In the genomic region with DNA sequence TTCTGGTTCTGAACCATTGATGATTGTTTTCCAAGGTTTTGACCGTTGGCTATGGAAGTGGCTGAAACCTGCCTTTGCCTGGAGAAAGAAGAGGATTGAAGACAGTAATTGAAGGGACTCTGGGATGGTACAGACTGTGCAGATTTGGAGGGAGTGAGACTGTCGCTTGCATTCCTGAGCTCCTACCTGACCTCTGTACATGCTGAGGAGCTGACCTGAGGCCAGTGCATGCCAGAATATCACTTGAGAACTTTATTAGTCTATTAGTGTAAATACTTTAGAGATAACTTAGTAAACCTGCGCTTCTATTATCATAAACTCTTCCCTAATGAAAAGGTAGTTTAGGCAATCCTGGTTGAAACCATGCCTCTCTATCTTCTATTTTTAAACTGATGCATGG, we compare ENCODE assay signal across 20 cellular contexts.
DNase-seq lines count a peak whose midpoint lies in the region; ATAC-seq and TF ChIP-seq lines count a peak whose summit lies in the region.
"Had no signal": no experiment of that assay in that cellular context is flagged by ENCODE, and none has a peak within 500 bp of the region (broad histone marks: within the 10 kb centered on the region; RNA-seq: fewer than 3 reads in every experiment).

No MANE protein-coding gene starts in this region.

- H3K79me2 ChIP-seq in hepatocyte (no peaks in the 10 kb centered on the region), GM23248 (ENCODE audit: insufficient read depth) (no peaks in the 10 kb centered on the region)

- TF ChIP-seq CTCF in MCF 10A (IDR thresholded peaks at IDR 0.05; ENCODE audit: unreplicated experiment) (no peak), breast epithelium (IDR thresholded peaks at IDR 0.05) (no peak), hepatocyte (IDR thresholded peaks at IDR 0.05; ENCODE audit: poor library complexity) (no peak), suprapubic skin (IDR thresholded peaks at IDR 0.05) (no peak)

- POLR2A ChIA-PET in MCF 10A (lab: Yijun Ruan, JAX), result interaction anchor here (0.7 to 1.2 kb wide), 2 partner anchors 26 to 34 kb away, joined by 3 to 4 read pairs; no protein-coding TSS in a partner anchor
- POLR2A ChIA-PET in T-cell (lab: Charles Lee), result no interaction called here

- H3K9me3 Mint-ChIP-seq in MCF 10A (ENCODE audit: unreplicated experiment), result no peaks in the 10 kb centered on the region
- peaks cover 0 to 4% (median 4%) of the 10 kb centered on the region in 3 donors for H3K9me3 Mint-ChIP-seq in T-cell

- no peaks in the 10 kb centered on the region for H3K27me3 ChIP-seq in breast epithelium
- H3K27me3 ChIP-seq in hepatocyte, result no peaks in the 10 kb centered on the region
- no peaks in the 10 kb centered on the region for H3K27me3 ChIP-seq in suprapubic skin
- peaks cover 46% of the 10 kb centered on the region for H3K27me3 ChIP-seq in GM23248 (replicated peaks; ENCODE audit: insufficient read depth)

- no peaks in the 10 kb centered on the region for H3K9me2 ChIP-seq in hepatocyte (replicated peaks; ENCODE audit: insufficient read depth)
- H3K9me2 ChIP-seq in GM23248 (ENCODE audit: insufficient read depth), result no peaks in the 10 kb centered on the region

- H3K27ac Mint-ChIP-seq in MCF 10A (ENCODE audit: low read depth, unreplicated experiment) (peak overlapping the region; percentile 91), T-cell (no peak overlapping the region)
- H3K27ac Mint-ChIP-seq: CD4-positive, CD25-positive, alpha-beta regulatory T cell; CD8-positive, alpha-beta memory T cell; GM23338; H9 had no signal

- H3K9me3 ChIP-seq in breast epithelium, result no peaks in the 10 kb centered on the region
- no peaks in the 10 kb centered on the region for H3K9me3 ChIP-seq in hepatocyte (ENCODE audit: low read depth)
- H3K9me3 ChIP-seq in suprapubic skin, result no peaks in the 10 kb centered on the region
- H3K9me3 ChIP-seq in GM23248 (ENCODE audit: low read depth), result no peaks in the 10 kb centered on the region
- H3K9me3 ChIP-seq: A549 had no signal

- H3K27me3 Mint-ChIP-seq in MCF 10A (ENCODE audit: insufficient read depth, unreplicated experiment) (no peaks in the 10 kb centered on the region), T-cell (peaks cover 8 to 27% of the 10 kb centered on the region in 2 donors)
- H3K27me3 Mint-ChIP-seq: CD8-positive, alpha-beta memory T cell had no signal

- H3K4me2 ChIP-seq in hepatocyte, result peak overlapping the region; percentile 6
- no peak overlapping the region for H3K4me2 ChIP-seq in GM23248 (ENCODE audit: unreplicated experiment)
- H3K4me2 ChIP-seq: A549, GM23338 had no signal

- ATAC-seq in T-cell (replicated peaks in 1 of 4), result no peak
- ATAC-seq: A549, GM23338, HCT116 had no signal

- H3K4me1 Mint-ChIP-seq in MCF 10A (ENCODE audit: insufficient read depth, unreplicated experiment) (peaks cover 17% of the 10 kb centered on the region), T-cell (no peaks in the 10 kb centered on the region)
- H3K4me1 Mint-ChIP-seq: CD8-positive, alpha-beta memory T cell had no signal

- H3K4me3 ChIP-seq in breast epithelium, result no peak overlapping the region
- H3K4me3 ChIP-seq in hepatocyte, result no peak overlapping the region
- H3K4me3 ChIP-seq in suprapubic skin, result no peak overlapping the region
- H3K4me3 ChIP-seq in GM23248, result no peak overlapping the region
- H3K4me3 ChIP-seq: A549, GM23338 had no signal

- in situ Hi-C loops in GM23248 (cut with MboI), result no loop called here

- WGBS in hepatocyte (ENCODE audit: low lambda C conversion rate, missing lambda C conversion rate), result 61% methylated on average over 3 of the region's 3 CpGs
- 82% methylated on average over 3 of the region's 3 CpGs for WGBS in suprapubic skin
- 38 to 45% methylated on average over 3 of the region's 3 CpGs for WGBS in GM23248 (ENCODE audit: low coverage in 1 of 2, low lambda C conversion rate in 2 of 2, missing lambda C conversion rate in 2 of 2), 2 experiments

- H3K4me3 Mint-ChIP-seq in MCF 10A (ENCODE audit: unreplicated experiment) (no peak overlapping the region), T-cell (no peak overlapping the region)
- H3K4me3 Mint-ChIP-seq: CD4-positive, CD25-positive, alpha-beta regulatory T cell; CD8-positive, alpha-beta memory T cell; GM23338; H9 had no signal

- H4K20me1 ChIP-seq in hepatocyte (ENCODE audit: insufficient read depth, poor library complexity, severe bottlenecking) (no peaks in the 10 kb centered on the region), GM23248 (ENCODE audit: insufficient read depth) (no peaks in the 10 kb centered on the region)

- BruUV-seq in MCF 10A (replicated peaks; lab: Mats Ljungman, UMichigan), result no TSS peak

- H3K4me1 ChIP-seq in breast epithelium, result no peaks in the 10 kb centered on the region
- peaks cover 10% of the 10 kb centered on the region for H3K4me1 ChIP-seq in hepatocyte (ENCODE audit: insufficient read depth)
- peaks cover 17% of the 10 kb centered on the region for H3K4me1 ChIP-seq in suprapubic skin
- 0 out of 2 replicates have a peak, but pooled peaks cover 3% of the 10 kb centered on the region for H3K4me1 ChIP-seq in GM23248 (ENCODE audit: insufficient read depth)
- H3K4me1 ChIP-seq: A549 had no signal

- no peak for TF ChIP-seq EP300 in suprapubic skin (IDR thresholded peaks at IDR 0.05)

- H3K36me3 Mint-ChIP-seq in MCF 10A (ENCODE audit: insufficient read depth, unreplicated experiment) (peaks cover 6% of the 10 kb centered on the region), T-cell (no peaks in the 10 kb centered on the region)
- H3K36me3 Mint-ChIP-seq: CD4-positive, CD25-positive, alpha-beta regulatory T cell had no signal

- H3K9ac ChIP-seq in GM23248, result no peak overlapping the region

- TF ChIP-seq POLR2A in breast epithelium (IDR thresholded peaks at IDR 0.05) (no peak), suprapubic skin (IDR thresholded peaks at IDR 0.05) (no peak)

- DNase-seq in MCF 10A (ENCODE audit: unreplicated experiment) (no peak), breast epithelium (ENCODE audit: low spot score in 2 of 2) (no peak), hepatocyte (ENCODE audit: low spot score) (no peak), suprapubic skin (ENCODE audit: low spot score in 2 of 2) (no peak), GM23248 (no peak), T-cell (no peak), Ammon's horn (ENCODE audit: low spot score) (no peak), DMS153 (lab: John Stamatoyannopoulos, UW) (no peak)
- DNase-seq: 8988T; ACHN; AML-193; C1 segment of cervical spinal cord; Calu3; CD4-positive, CD25-positive, alpha-beta regulatory T cell; CD8-positive, alpha-beta memory T cell; DND-41; H9 had no signal

- H3K27ac ChIP-seq in breast epithelium (no peak overlapping the region), hepatocyte (peak overlapping the region; percentile 82), suprapubic skin (peak overlapping the region; percentile 78), GM23248 (no peak overlapping the region)
- H3K27ac ChIP-seq: A549 had no signal

- H3K36me3 ChIP-seq in breast epithelium (no peaks in the 10 kb centered on the region), hepatocyte (replicated peaks; ENCODE audit: insufficient read depth, low read depth) (no peaks in the 10 kb centered on the region), suprapubic skin (no peaks in the 10 kb centered on the region), GM23248 (ENCODE audit: low read depth) (no peaks in the 10 kb centered on the region)

- CTCF ChIA-PET in MCF 10A (lab: Yijun Ruan, JAX) (no interaction called here), T-cell (lab: Charles Lee) (no interaction called here)

- H3F3A ChIP-seq in GM23248 (ENCODE audit: insufficient read depth), result no peaks in the 10 kb centered on the region

- intact Hi-C loops in MCF 10A (cut with micrococcal nuclease) (no loop called here), breast epithelium (cut with DNase I; ENCODE audit: low total_unique reads) (no loop called here)

- no peak overlapping the region for H2AFZ ChIP-seq in hepatocyte
- H2AFZ ChIP-seq in GM23248, result no peak overlapping the region
- H2AFZ ChIP-seq: GM23338 had no signal

Comparison
In these comparisons a context has a peak if more than half of its experiments do, and no peak if none do; other contexts are left out.
1. H3K27ac ChIP-seq: peak in hepatocyte (single experiment) and suprapubic skin (single experiment); none in breast epithelium (0 of 2) and GM23248 (single experiment).